In the genomic region with DNA sequence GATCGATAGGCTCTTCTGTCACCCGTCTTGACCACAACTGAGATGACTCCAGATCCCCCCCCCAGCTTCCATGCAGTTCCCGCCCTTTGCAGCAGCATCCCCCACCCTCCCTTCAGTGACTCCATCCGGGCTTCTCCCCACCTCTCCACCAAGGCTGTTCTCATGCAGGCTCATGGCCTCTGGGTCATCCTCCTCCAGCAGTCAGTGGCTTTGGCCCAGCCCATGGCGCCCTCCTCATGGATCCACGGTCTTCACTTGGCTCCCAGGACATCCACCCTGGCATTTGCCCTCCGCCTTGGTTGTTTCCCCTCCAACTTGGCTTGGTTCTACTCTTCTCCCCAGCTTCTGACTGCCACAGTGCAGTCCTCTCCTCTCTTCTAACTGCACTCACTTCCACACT, we compare ENCODE assay signal across 26 cellular contexts.
"Had no signal": no experiment of that assay in that cellular context is flagged by ENCODE, and none has a peak within 500 bp of the region (broad histone marks: within the 10 kb centered on the region; RNA-seq: fewer than 3 reads in every experiment).

No MANE protein-coding gene starts in this region.

- H3K9me3 ChIP-seq: neutrophil, right atrium auricular region, suprapubic skin, thoracic aorta, tibial artery, uterus had no signal

- H3K27ac Mint-ChIP-seq: mesothelial cell of epicardium; nephron; neural progenitor cell; progenitor cell of endocrine pancreas; stimulated activated effector memory CD8-positive, alpha-beta T cell treated with anti-CD3 and anti-CD28 coated beads, Interleukin-12 subunit alpha, Interleukin-12 subunit beta, amount 100 ng/mL, for 72 hours; stimulated activated naive CD8-positive, alpha-beta T cell treated with anti-CD3 and anti-CD28 coated beads, Interleukin-15, Interleukin-2, amounts not matched to agents 100 ng/mL and 50 ng/mL, for 24 hours had no signal

- H3K4me1 Mint-ChIP-seq: mesothelial cell of epicardium; naive B cell; nephron; neural progenitor cell; stimulated activated effector memory CD8-positive, alpha-beta T cell treated with anti-CD3 and anti-CD28 coated beads, Interleukin-12 subunit alpha, Interleukin-12 subunit beta, amount 100 ng/mL, for 72 hours had no signal

- H3K27ac ChIP-seq: heart right ventricle, hepatocyte, left ventricle myocardium inferior, neural progenitor cell, neutrophil, parathyroid adenoma, right atrium auricular region, spleen, suprapubic skin, thoracic aorta, tibial artery, uterus had no signal

- H3K4me3 Mint-ChIP-seq: mesothelial cell of epicardium; nephron; neural progenitor cell; stimulated activated effector memory CD8-positive, alpha-beta T cell treated with anti-CD3 and anti-CD28 coated beads, Interleukin-12 subunit alpha, Interleukin-12 subunit beta, amount 100 ng/mL, for 72 hours; stimulated activated naive CD8-positive, alpha-beta T cell treated with anti-CD3 and anti-CD28 coated beads, Interleukin-15, Interleukin-2, amounts not matched to agents 100 ng/mL and 50 ng/mL, for 24 hours had no signal

- H3K27me3 ChIP-seq: hepatocyte, neural progenitor cell, neutrophil, right atrium auricular region, spleen, suprapubic skin, uterus had no signal

- H3K4me1 ChIP-seq: heart right ventricle, left ventricle myocardium inferior, neural progenitor cell, parathyroid adenoma, right atrium auricular region, spleen, suprapubic skin, tibial artery, uterus had no signal

- H3K36me3 ChIP-seq: heart right ventricle, left ventricle myocardium inferior, neural progenitor cell, neutrophil, right atrium auricular region, spleen, suprapubic skin, thoracic aorta, tibial artery, uterus had no signal

- H3K36me3 Mint-ChIP-seq: mesothelial cell of epicardium; neural progenitor cell; stimulated activated effector memory CD8-positive, alpha-beta T cell treated with anti-CD3 and anti-CD28 coated beads, Interleukin-12 subunit alpha, Interleukin-12 subunit beta, amount 100 ng/mL, for 72 hours had no signal

- H3K4me3 ChIP-seq: heart right ventricle, hepatocyte, left ventricle myocardium inferior, lung, neural progenitor cell, right atrium auricular region, spleen, suprapubic skin, thoracic aorta, tibial artery, uterus had no signal

- DNase-seq: heart right ventricle; islet precursor cell; left ventricle myocardium inferior; mesendoderm; naive B cell; occipital lobe; small intestine; spleen; stimulated activated CD4-positive, alpha-beta T cell treated with anti-CD3 and anti-CD28 coated beads, Interleukin-4, amount 100 ng/mL, for 24 hours; stimulated activated naive CD4-positive, alpha-beta T cell; tibial artery; trophoblast cell; uterus had no signal
